In the genomic region with DNA sequence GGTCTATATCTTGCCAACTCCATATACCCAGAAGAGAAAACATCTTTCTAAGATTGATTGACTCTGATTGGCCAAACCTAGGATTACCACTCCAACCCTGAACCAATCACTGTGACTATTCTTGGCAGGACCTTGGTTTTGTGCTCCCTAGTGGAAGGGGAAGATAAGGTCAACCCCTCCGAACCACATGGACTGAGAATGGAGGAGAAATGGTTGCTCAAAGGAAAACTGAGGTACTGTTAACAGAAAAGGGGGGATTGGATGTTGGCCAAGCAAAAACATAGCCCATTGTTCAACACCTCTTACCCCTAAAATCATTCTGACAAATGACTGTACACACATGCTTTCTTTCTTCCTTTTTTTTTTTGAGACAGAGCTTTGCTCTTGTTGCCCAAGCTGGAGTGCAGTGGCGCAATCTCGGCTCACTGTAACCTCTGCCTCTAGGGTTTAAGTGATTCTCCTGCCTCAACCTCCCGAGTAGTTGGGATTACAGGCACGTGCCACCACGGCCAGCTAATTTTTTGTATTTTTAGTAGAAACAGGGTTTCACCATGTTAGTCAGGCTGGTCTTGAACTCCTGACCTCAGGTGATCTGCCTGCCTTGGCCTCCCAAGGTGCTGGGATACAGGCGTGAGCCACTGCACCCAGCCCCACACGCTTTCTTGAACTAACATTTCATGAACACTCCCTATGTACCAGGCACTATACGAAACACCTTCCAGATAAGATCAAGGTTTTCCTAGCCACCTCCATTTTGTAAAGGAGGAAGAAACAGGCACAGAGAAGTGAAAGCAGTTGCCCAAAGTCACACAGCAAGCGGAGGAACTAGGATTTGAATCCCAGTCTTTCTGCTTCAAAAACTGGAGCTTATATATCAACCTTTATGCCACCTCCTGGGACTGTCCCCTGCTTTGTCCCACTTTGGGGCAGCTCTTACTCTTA, we compare ENCODE assay signal across 27 cellular contexts. TPM values are rescaled to one million over a fixed set of nuclear protein-coding genes. Genes with fewer than 3 reads are reported as not detected.
DNase-seq lines count a peak whose midpoint lies in the region; ATAC-seq, FAIRE-seq and TF ChIP-seq lines count a peak whose summit lies in the region.
"Had no signal": no experiment of that assay in that cellular context is flagged by ENCODE, and none has a peak within 500 bp of the region (broad histone marks: within the 10 kb centered on the region; RNA-seq: fewer than 3 reads in every experiment).

No MANE protein-coding gene starts in this region.

- H3K4me1 ChIP-seq in HepG2 (ENCODE audit: insufficient read depth, low read length) (peaks cover 59% of the 10 kb centered on the region), right lobe of liver (no peaks in the 10 kb centered on the region), upper lobe of right lung (no peaks in the 10 kb centered on the region)
- H3K4me1 ChIP-seq: colonic mucosa, pancreas, sigmoid colon, stomach had no signal

- no peak for TF ChIP-seq CTCF in HepG2 (CRISPR knock-in tag; IDR thresholded peaks at IDR 0.05)
- TF ChIP-seq CTCF in right lobe of liver (IDR thresholded peaks at IDR 0.05) = no peak
- peak; percentile 8 for TF ChIP-seq CTCF in NB4 (IDR thresholded peaks at IDR 0.05; ENCODE audit: low read depth, low read length)
- no peak for TF ChIP-seq CTCF in upper lobe of right lung (IDR thresholded peaks at IDR 0.05)

- peak; percentile 34 for DNase-seq in HepG2 (ENCODE audit: low spot score)
- DNase-seq in right lobe of liver = no peak
- peak; percentile 76 for DNase-seq in NB4 (ENCODE audit: low read depth)
- DNase-seq in upper lobe of right lung = no peak
- DNase-seq in frontal cortex (ENCODE audit: low spot score in 2 of 2) = no peak
- no peak for DNase-seq in NCI-H69 (lab: John Stamatoyannopoulos, UW)
- DNase-seq: activated CD4-positive, CD25-positive, alpha-beta regulatory T cell; activated CD8-positive, alpha-beta T cell treated with anti-CD3 and anti-CD28 coated beads, Interleukin-2, amount 10 ng/mL, durations not matched to agents 7 days and 5 days; activated T-cell treated with anti-CD3 and anti-CD28 coated beads, Interleukin-2, amount 50 U/mL, for 48 hours; CD4-positive, alpha-beta T cell; colonic mucosa; hippocampal formation; kidney; NCI-H2029; pancreas; PC-3; sigmoid colon; stomach; T-cell had no signal

- H3K27ac ChIP-seq in HepG2 (ENCODE audit: extremely low read length, insufficient read depth, low read length) = no peak overlapping the region
- H3K27ac ChIP-seq in right lobe of liver = no peak overlapping the region
- H3K27ac ChIP-seq in upper lobe of right lung = no peak overlapping the region
- H3K27ac ChIP-seq: colonic mucosa, pancreas, sigmoid colon, stomach had no signal

- no peak; a peak in 1 of 4 replicates for TF ChIP-seq POLR2A in HepG2 (IDR thresholded peaks at IDR 0.05; ENCODE audit: insufficient read depth in 1 of 2, low read depth in 2 of 2, low read length in 2 of 2)
- TF ChIP-seq POLR2A in right lobe of liver (IDR thresholded peaks at IDR 0.05) = no peak
- no peak for TF ChIP-seq POLR2A in NB4 (IDR thresholded peaks at IDR 0.05; ENCODE audit: extremely low read depth, insufficient read length)
- TF ChIP-seq POLR2A in GM18505 (IDR thresholded peaks at IDR 0.05; ENCODE audit: borderline replicate concordance, extremely low read depth, insufficient read depth, insufficient read length) = no peak

- CTCF ChIA-PET in HepG2 (lab: Yijun Ruan, JAX; ENCODE audit: low intra/inter-chr PET ratio, low total read pairs) = no interaction called here

- TF ChIP-seq EP300 in HepG2 (IDR thresholded peaks at IDR 0.05; ENCODE audit: low read depth in 2 of 2, low read length in 2 of 2) = no peak
- no peak for TF ChIP-seq EP300 in HepG2 (CRISPR knock-in tag; IDR thresholded peaks at IDR 0.05; ENCODE audit: borderline replicate concordance)

- intact Hi-C loops in HepG2 (cut with micrococcal nuclease; ENCODE audit: unreplicated experiment) = no loop called here
- intact Hi-C loops in right lobe of liver (cut with DNase I) = no loop called here
- intact Hi-C loops in upper lobe of right lung (cut with DNase I) = no loop called here

- peak overlapping the region; percentile 90 for H2AFZ ChIP-seq in HepG2 (ENCODE audit: low read length)

- H3K36me3 ChIP-seq in HepG2 (replicated peaks in 1 of 2; ENCODE audit: control insufficient read depth in 1 of 2, insufficient read depth in 2 of 2, low read length in 2 of 2) (no peaks in the 10 kb centered on the region), right lobe of liver (no peaks in the 10 kb centered on the region), upper lobe of right lung (no peaks in the 10 kb centered on the region)
- H3K36me3 ChIP-seq: colonic mucosa, pancreas, sigmoid colon, stomach had no signal

- FAIRE-seq in HepG2 (lab: Jason Lieb, UNC) = peak; percentile 39
- no peak for FAIRE-seq in frontal cortex (lab: Jason Lieb, UNC)
- FAIRE-seq: endothelial cell of umbilical vein, GM12891, HTR-8/SVneo, kidney, pancreas had no signal

- peak overlapping the region; percentile 12; the same call in 1 of the 2 replicates for H3K9ac ChIP-seq in HepG2 (ENCODE audit: insufficient read depth, low read depth, low read length)

- POLR2A ChIA-PET in HepG2 (lab: Yijun Ruan, JAX) = interaction anchor here (0.6 to 1.8 kb wide), 5 partner anchors 9 to 29 kb away, joined by 3 to 5 read pairs (median 4); a partner anchor contains a TSS

- ATAC-seq in HepG2 (no peak), right lobe of liver (no peak), SK-N-SH treated with all-trans-retinoic acid at 6 μM for 48 hours (0 out of 3 replicates have a peak, but pooled peaks have one; percentile 22), upper lobe of right lung (peak; percentile 49), GM18505 (IDR thresholded peaks at IDR 0.05; ENCODE audit: unreplicated experiment) (no peak)
- ATAC-seq: activated CD8-positive, alpha-beta T cell treated with anti-CD3 and anti-CD28 coated beads, Interleukin-2, amount 10 ng/mL, durations not matched to agents 7 days and 5 days; activated naive CD4-positive, alpha-beta T cell treated with anti-CD3 and anti-CD28 coated beads, Interleukin-2, amount 50 U/mL, for 72 hours; pancreas; PC-3; T-cell had no signal

- H3K4me3 ChIP-seq in HepG2 (replicated peaks in 1 of 3; ENCODE audit: insufficient read depth in 1 of 3, low read depth in 2 of 3, low read length in 3 of 3) = no peak overlapping the region; a peak in 1 of 6 replicates
- H3K4me3 ChIP-seq in right lobe of liver = no peak overlapping the region
- peak overlapping the region; percentile 48 for H3K4me3 ChIP-seq in NB4 (ENCODE audit: low read depth, low read length)
- H3K4me3 ChIP-seq in upper lobe of right lung = no peak overlapping the region
- H3K4me3 ChIP-seq: colonic mucosa, pancreas, sigmoid colon, stomach had no signal

- TF ChIP-seq RAD21 in HepG2 (CRISPR knock-in tag; IDR thresholded peaks at IDR 0.05) = no peak

- WGBS in HepG2 (ENCODE audit: low lambda C conversion rate) = 38% methylated on average over 10 of the region's 10 CpGs
- 71% methylated on average over 10 of the region's 10 CpGs for WGBS in right lobe of liver (ENCODE audit: insufficient coverage, low coverage, low lambda C conversion rate, missing lambda C conversion rate)

- in situ Hi-C loops in HepG2 (cut with HindIII; ENCODE audit: extremely low pct_ligation_motif_present, low pct_unique_long_range_greater_than_20kb) = no loop called here

- no peaks in the 10 kb centered on the region for H4K20me1 ChIP-seq in HepG2 (ENCODE audit: insufficient read depth, low read length)

- H3K27me3 ChIP-seq in HepG2 (ENCODE audit: control insufficient read depth in 1 of 2, insufficient read depth in 2 of 2, low read length in 2 of 2) = peaks cover 0 to 5% of the 10 kb centered on the region in 2 experiments; a peak in 1 of 5 replicates
- no peaks in the 10 kb centered on the region for H3K27me3 ChIP-seq in right lobe of liver
- no peaks in the 10 kb centered on the region for H3K27me3 ChIP-seq in upper lobe of right lung
- H3K27me3 ChIP-seq: colonic mucosa, pancreas, sigmoid colon had no signal

- H3K4me2 ChIP-seq in HepG2 (ENCODE audit: low read depth, low read length) = peak overlapping the region; percentile 29; the same call in 1 of the 2 replicates

- no peaks in the 10 kb centered on the region for H3K9me3 ChIP-seq in HepG2 (ENCODE audit: low read length)
- H3K9me3 ChIP-seq in right lobe of liver = no peaks in the 10 kb centered on the region
- H3K9me3 ChIP-seq in upper lobe of right lung = no peaks in the 10 kb centered on the region
- H3K9me3 ChIP-seq: colonic mucosa, pancreas, sigmoid colon, stomach had no signal

- no peaks in the 10 kb centered on the region for H3K79me2 ChIP-seq in HepG2 (ENCODE audit: insufficient read depth, low read length)

- no TSS peak for BruUV-seq in HepG2 (replicated peaks; lab: Mats Ljungman, UMichigan)

RNA-seq across cellular contexts. Expression of a gene that starts 6.5 kb away (rescaled TPM):
- not detected in 2 replicates for total RNA-seq in HepG2 (2016; rRNA removed; fragmentation: Illumina TruSeq; extraction: Trizol)
- not detected in 2 replicates for total RNA-seq in HepG2 (2016; cell fraction: cytosol; rRNA removed; fragmentation: Illumina TruSeq; extraction: Trizol; ENCODE audit: low read depth)
- total RNA-seq in HepG2 (2016; cell fraction: insoluble cytoplasmic fraction; rRNA removed; fragmentation: Illumina TruSeq; extraction: Trizol) = not detected in 2 replicates
- not detected in 2 replicates for total RNA-seq in HepG2 (2016; cell fraction: membrane; rRNA removed; fragmentation: Illumina TruSeq; extraction: Trizol)
- not detected in 2 replicates for total RNA-seq in HepG2 (2016; cell fraction: nucleus; rRNA removed; fragmentation: Illumina TruSeq; extraction: Trizol)
- not detected in 2 replicates for polyA plus RNA-seq in HepG2 (2011; rRNA removed)
- 0.03 TPM in 2 replicates for polyA plus RNA-seq in HepG2 (2011; cell fraction: cytosol; rRNA removed)
- 0.10 TPM in 2 replicates for polyA plus RNA-seq in HepG2 (2011; cell fraction: nucleus; rRNA removed)
- polyA plus RNA-seq in HepG2 (2012) = 0.07 TPM in 1 of 2 replicates, not detected in the other
- not detected in 2 replicates for polyA plus RNA-seq in HepG2 (2016; cell fraction: cytosol; fragmentation: Illumina TruSeq; extraction: Trizol; ENCODE audit: low read depth)
- polyA plus RNA-seq in HepG2 (2016; cell fraction: insoluble cytoplasmic fraction; fragmentation: Illumina TruSeq; extraction: Trizol; ENCODE audit: low read depth) = not detected in 2 replicates
- not detected in 2 replicates for polyA plus RNA-seq in HepG2 (2016; cell fraction: membrane; fragmentation: Illumina TruSeq; extraction: Trizol; ENCODE audit: low read depth)
- polyA plus RNA-seq in HepG2 (2016; cell fraction: nucleus; fragmentation: Illumina TruSeq; extraction: Trizol; ENCODE audit: insufficient read depth, low read depth) = not detected in 2 replicates
- polyA minus RNA-seq in HepG2 (2011; rRNA and poly(A)+ RNA removed; ENCODE audit: low replicate concordance) = 0.09 TPM in 1 of 2 replicates, not detected in the other
- not detected in 2 replicates for polyA minus RNA-seq in HepG2 (2011; cell fraction: cytosol; rRNA and poly(A)+ RNA removed)
- polyA minus RNA-seq in HepG2 (2011; cell fraction: nucleus; rRNA and poly(A)+ RNA removed) = not detected in 2 replicates
- under 1 TPM in 1 of 6 experiments, not detected in 5; 0.24 TPM for total RNA-seq in right lobe of liver
- not detected for total RNA-seq in upper lobe of right lung
- total RNA-seq in frontal cortex = not detected
- total RNA-seq: activated CD8-positive, alpha-beta T cell treated with anti-CD3 and anti-CD28 coated beads, Interleukin-2, amount 10 ng/mL, durations not matched to agents 7 days and 5 days; CD4-positive, alpha-beta T cell; colonic mucosa; endothelial cell of umbilical vein; fibroblast of villous mesenchyme; kidney; NCI-H460; pancreas; PC-3; sigmoid colon; stomach; T-cell had no signal
- polyA plus RNA-seq: endothelial cell of umbilical vein, pancreas, sigmoid colon, stomach had no signal

RNA-seq across cellular contexts. Expression of a gene that starts 9.1 kb away (rescaled TPM):
- total RNA-seq in HepG2 (2016; rRNA removed; fragmentation: Illumina TruSeq; extraction: Trizol) = 4.7 and 6.2 TPM in 2 replicates
- total RNA-seq in HepG2 (2016; cell fraction: cytosol; rRNA removed; fragmentation: Illumina TruSeq; extraction: Trizol; ENCODE audit: low read depth) = 0.79 and 1.0 TPM in 2 replicates
- 4.3 and 6.5 TPM in 2 replicates for total RNA-seq in HepG2 (2016; cell fraction: insoluble cytoplasmic fraction; rRNA removed; fragmentation: Illumina TruSeq; extraction: Trizol)
- total RNA-seq in HepG2 (2016; cell fraction: membrane; rRNA removed; fragmentation: Illumina TruSeq; extraction: Trizol) = 3.4 and 3.8 TPM in 2 replicates
- total RNA-seq in HepG2 (2016; cell fraction: nucleus; rRNA removed; fragmentation: Illumina TruSeq; extraction: Trizol) = 5.8 and 7.5 TPM in 2 replicates
- 6.4 TPM in 2 replicates for polyA plus RNA-seq in HepG2 (2011; rRNA removed)
- polyA plus RNA-seq in HepG2 (2011; cell fraction: cytosol; rRNA removed) = 3.1 and 5.2 TPM in 2 replicates
- polyA plus RNA-seq in HepG2 (2011; cell fraction: nucleus; rRNA removed) = 33.3 and 34.2 TPM in 2 replicates
- 4.1 and 4.3 TPM in 2 replicates for polyA plus RNA-seq in HepG2 (2012)
- 0.69 and 0.73 TPM in 2 replicates for polyA plus RNA-seq in HepG2 (2016; cell fraction: cytosol; fragmentation: Illumina TruSeq; extraction: Trizol; ENCODE audit: low read depth)
- 4.4 and 6.5 TPM in 2 replicates for polyA plus RNA-seq in HepG2 (2016; cell fraction: insoluble cytoplasmic fraction; fragmentation: Illumina TruSeq; extraction: Trizol; ENCODE audit: low read depth)
- 2.3 and 3.0 TPM in 2 replicates for polyA plus RNA-seq in HepG2 (2016; cell fraction: membrane; fragmentation: Illumina TruSeq; extraction: Trizol; ENCODE audit: low read depth)
- polyA plus RNA-seq in HepG2 (2016; cell fraction: nucleus; fragmentation: Illumina TruSeq; extraction: Trizol; ENCODE audit: insufficient read depth, low read depth) = 16.3 and 19.5 TPM in 2 replicates
- polyA minus RNA-seq in HepG2 (2011; rRNA and poly(A)+ RNA removed; ENCODE audit: low replicate concordance) = 4.6 and 6.2 TPM in 2 replicates
- polyA minus RNA-seq in HepG2 (2011; cell fraction: cytosol; rRNA and poly(A)+ RNA removed) = 5.1 TPM in 2 replicates
- 7.6 and 9.7 TPM in 2 replicates for polyA minus RNA-seq in HepG2 (2011; cell fraction: nucleus; rRNA and poly(A)+ RNA removed)
- total RNA-seq in right lobe of liver = 10 to 100 TPM in 1 of 6 experiments, 1 to 10 TPM in 5; 5.6 to 12.4 (median 7.4) TPM
- total RNA-seq in upper lobe of right lung = 16.5 TPM
- 13.9 TPM for total RNA-seq in frontal cortex

RNA-seq across cellular contexts. Expression of a gene that starts 29.3 kb away (rescaled TPM):
- total RNA-seq in HepG2 (2016; rRNA removed; fragmentation: Illumina TruSeq; extraction: Trizol) (8.2 and 10.5 TPM in 2 replicates), right lobe of liver (10 to 100 TPM in 3 of 6 experiments, 1 to 10 TPM in 3; 7.8 to 11.6 (median 9.5) TPM), upper lobe of right lung (15.5 TPM), frontal cortex (0.82 TPM)
- 1.3 and 1.5 TPM in 2 replicates for total RNA-seq in HepG2 (2016; cell fraction: cytosol; rRNA removed; fragmentation: Illumina TruSeq; extraction: Trizol; ENCODE audit: low read depth)
- total RNA-seq in HepG2 (2016; cell fraction: insoluble cytoplasmic fraction; rRNA removed; fragmentation: Illumina TruSeq; extraction: Trizol) = 7.3 and 10.6 TPM in 2 replicates
- 4.0 and 4.6 TPM in 2 replicates for total RNA-seq in HepG2 (2016; cell fraction: membrane; rRNA removed; fragmentation: Illumina TruSeq; extraction: Trizol)
- total RNA-seq in HepG2 (2016; cell fraction: nucleus; rRNA removed; fragmentation: Illumina TruSeq; extraction: Trizol) = 6.6 and 7.6 TPM in 2 replicates
- polyA plus RNA-seq in HepG2 (2011; rRNA removed) = 7.7 and 8.8 TPM in 2 replicates
- 3.7 and 8.8 TPM in 2 replicates for polyA plus RNA-seq in HepG2 (2011; cell fraction: cytosol; rRNA removed)
- polyA plus RNA-seq in HepG2 (2011; cell fraction: nucleus; rRNA removed) = 42.0 and 54.7 TPM in 2 replicates
- 3.5 and 3.6 TPM in 2 replicates for polyA plus RNA-seq in HepG2 (2012)
- 1.6 and 2.0 TPM in 2 replicates for polyA plus RNA-seq in HepG2 (2016; cell fraction: cytosol; fragmentation: Illumina TruSeq; extraction: Trizol; ENCODE audit: low read depth)
- polyA plus RNA-seq in HepG2 (2016; cell fraction: insoluble cytoplasmic fraction; fragmentation: Illumina TruSeq; extraction: Trizol; ENCODE audit: low read depth) = 12.0 and 14.3 TPM in 2 replicates
- polyA plus RNA-seq in HepG2 (2016; cell fraction: membrane; fragmentation: Illumina TruSeq; extraction: Trizol; ENCODE audit: low read depth) = 3.6 and 4.7 TPM in 2 replicates
- polyA plus RNA-seq in HepG2 (2016; cell fraction: nucleus; fragmentation: Illumina TruSeq; extraction: Trizol; ENCODE audit: insufficient read depth, low read depth) = 20.0 and 20.3 TPM in 2 replicates
- 6.7 and 12.9 TPM in 2 replicates for polyA minus RNA-seq in HepG2 (2011; rRNA and poly(A)+ RNA removed; ENCODE audit: low replicate concordance)
- polyA minus RNA-seq in HepG2 (2011; cell fraction: cytosol; rRNA and poly(A)+ RNA removed) = 6.0 and 6.6 TPM in 2 replicates
- polyA minus RNA-seq in HepG2 (2011; cell fraction: nucleus; rRNA and poly(A)+ RNA removed) = 8.2 and 8.5 TPM in 2 replicates

RNA-seq across cellular contexts. Expression of a gene that starts 42.5 kb away (rescaled TPM):
- total RNA-seq in HepG2 (2016; rRNA removed; fragmentation: Illumina TruSeq; extraction: Trizol) (1.7 and 5.3 TPM in 2 replicates), right lobe of liver (10 to 100 TPM in 1 of 6 experiments, 1 to 10 TPM in 5; 4.3 to 14.9 (median 8.7) TPM), upper lobe of right lung (50.1 TPM), frontal cortex (13.9 TPM)
- total RNA-seq in HepG2 (2016; cell fraction: cytosol; rRNA removed; fragmentation: Illumina TruSeq; extraction: Trizol; ENCODE audit: low read depth) = 1.1 and 1.9 TPM in 2 replicates
- 1.5 and 4.2 TPM in 2 replicates for total RNA-seq in HepG2 (2016; cell fraction: insoluble cytoplasmic fraction; rRNA removed; fragmentation: Illumina TruSeq; extraction: Trizol)
- 2.2 and 2.7 TPM in 2 replicates for total RNA-seq in HepG2 (2016; cell fraction: membrane; rRNA removed; fragmentation: Illumina TruSeq; extraction: Trizol)
- 6.7 and 7.2 TPM in 2 replicates for total RNA-seq in HepG2 (2016; cell fraction: nucleus; rRNA removed; fragmentation: Illumina TruSeq; extraction: Trizol)
- 8.8 and 12.5 TPM in 2 replicates for polyA plus RNA-seq in HepG2 (2011; rRNA removed)
- polyA plus RNA-seq in HepG2 (2011; cell fraction: cytosol; rRNA removed) = 4.4 and 5.8 TPM in 2 replicates
- 119 and 127 TPM in 2 replicates for polyA plus RNA-seq in HepG2 (2011; cell fraction: nucleus; rRNA removed)
- polyA plus RNA-seq in HepG2 (2012) = 8.6 and 13.1 TPM in 2 replicates
- polyA plus RNA-seq in HepG2 (2016; cell fraction: cytosol; fragmentation: Illumina TruSeq; extraction: Trizol; ENCODE audit: low read depth) = 0.84 and 0.86 TPM in 2 replicates
- 3.2 and 3.6 TPM in 2 replicates for polyA plus RNA-seq in HepG2 (2016; cell fraction: insoluble cytoplasmic fraction; fragmentation: Illumina TruSeq; extraction: Trizol; ENCODE audit: low read depth)
- polyA plus RNA-seq in HepG2 (2016; cell fraction: membrane; fragmentation: Illumina TruSeq; extraction: Trizol; ENCODE audit: low read depth) = 1.6 and 1.8 TPM in 2 replicates
- polyA plus RNA-seq in HepG2 (2016; cell fraction: nucleus; fragmentation: Illumina TruSeq; extraction: Trizol; ENCODE audit: insufficient read depth, low read depth) = 25.3 and 34.4 TPM in 2 replicates
- 6.3 and 12.8 TPM in 2 replicates for polyA minus RNA-seq in HepG2 (2011; rRNA and poly(A)+ RNA removed; ENCODE audit: low replicate concordance)
- 2.5 and 4.2 TPM in 2 replicates for polyA minus RNA-seq in HepG2 (2011; cell fraction: cytosol; rRNA and poly(A)+ RNA removed)
- 11.6 and 14.0 TPM in 2 replicates for polyA minus RNA-seq in HepG2 (2011; cell fraction: nucleus; rRNA and poly(A)+ RNA removed)

RNA-seq across cellular contexts. Expression of a gene that starts 47.3 kb away (rescaled TPM):
- total RNA-seq in HepG2 (2016; rRNA removed; fragmentation: Illumina TruSeq; extraction: Trizol) (6.8 and 16.0 TPM in 2 replicates), right lobe of liver (1 to 10 TPM; 4.4 to 6.9 (median 5.9) TPM), upper lobe of right lung (7.0 TPM), frontal cortex (8.2 TPM)
- total RNA-seq in HepG2 (2016; cell fraction: cytosol; rRNA removed; fragmentation: Illumina TruSeq; extraction: Trizol; ENCODE audit: low read depth) = 4.4 and 5.8 TPM in 2 replicates
- total RNA-seq in HepG2 (2016; cell fraction: insoluble cytoplasmic fraction; rRNA removed; fragmentation: Illumina TruSeq; extraction: Trizol) = 6.7 and 15.7 TPM in 2 replicates
- total RNA-seq in HepG2 (2016; cell fraction: membrane; rRNA removed; fragmentation: Illumina TruSeq; extraction: Trizol) = 6.8 and 7.4 TPM in 2 replicates
- total RNA-seq in HepG2 (2016; cell fraction: nucleus; rRNA removed; fragmentation: Illumina TruSeq; extraction: Trizol) = 14.0 and 17.9 TPM in 2 replicates
- 19.1 and 24.8 TPM in 2 replicates for polyA plus RNA-seq in HepG2 (2011; rRNA removed)
- polyA plus RNA-seq in HepG2 (2011; cell fraction: cytosol; rRNA removed) = 19.1 and 26.2 TPM in 2 replicates
- 44.7 and 47.6 TPM in 2 replicates for polyA plus RNA-seq in HepG2 (2011; cell fraction: nucleus; rRNA removed)
- 18.7 and 23.6 TPM in 2 replicates for polyA plus RNA-seq in HepG2 (2012)
- 5.3 and 6.3 TPM in 2 replicates for polyA plus RNA-seq in HepG2 (2016; cell fraction: cytosol; fragmentation: Illumina TruSeq; extraction: Trizol; ENCODE audit: low read depth)
- 8.0 and 9.0 TPM in 2 replicates for polyA plus RNA-seq in HepG2 (2016; cell fraction: insoluble cytoplasmic fraction; fragmentation: Illumina TruSeq; extraction: Trizol; ENCODE audit: low read depth)
- polyA plus RNA-seq in HepG2 (2016; cell fraction: membrane; fragmentation: Illumina TruSeq; extraction: Trizol; ENCODE audit: low read depth) = 7.9 and 8.3 TPM in 2 replicates
- polyA plus RNA-seq in HepG2 (2016; cell fraction: nucleus; fragmentation: Illumina TruSeq; extraction: Trizol; ENCODE audit: insufficient read depth, low read depth) = 35.2 and 45.7 TPM in 2 replicates
- 22.5 and 49.4 TPM in 2 replicates for polyA minus RNA-seq in HepG2 (2011; rRNA and poly(A)+ RNA removed; ENCODE audit: low replicate concordance)
- 17.0 and 21.9 TPM in 2 replicates for polyA minus RNA-seq in HepG2 (2011; cell fraction: cytosol; rRNA and poly(A)+ RNA removed)
- polyA minus RNA-seq in HepG2 (2011; cell fraction: nucleus; rRNA and poly(A)+ RNA removed) = 8.1 and 8.9 TPM in 2 replicates

Comparison
In these comparisons a context has a peak if more than half of its experiments do, and no peak if none do; other contexts are left out.
1. DNase-seq: peak in HepG2 (single experiment) and NB4 (single experiment); none in right lobe of liver (0 of 3), upper lobe of right lung (single experiment), frontal cortex (0 of 2) and NCI-H69 (single experiment).
2. ATAC-seq: peak in SK-N-SH treated with all-trans-retinoic acid at 6 μM for 48 hours (single experiment) and upper lobe of right lung (single experiment); none in HepG2 (single experiment), right lobe of liver (0 of 4) and GM18505 (single experiment).